In genomic region chr11:2559527-2560311, GRCh38 we compare ENCODE assay signal across 17 cellular contexts.
DNase-seq lines count a peak whose midpoint lies in the region; ATAC-seq and TF ChIP-seq lines count a peak whose summit lies in the region.
"Had no signal": no experiment of that assay in that cellular context is flagged by ENCODE, and none has a peak within 500 bp of the region (broad histone marks: within the 10 kb centered on the region; RNA-seq: fewer than 3 reads in every experiment).

No MANE protein-coding gene starts in this region.

- no peak overlapping the region for H3K4me3 Mint-ChIP-seq in activated naive CD8-positive, alpha-beta T cell treated with anti-CD3 and anti-CD28 coated beads, Interleukin-2, amount 10 ng/mL, durations not matched to agents 7 days and 5 days
- H3K4me3 Mint-ChIP-seq in activated naive CD8-positive, alpha-beta T cell treated with anti-CD3 and anti-CD28 coated beads, Interleukin-2, amount 50 U/mL, for 24 hours = no peak overlapping the region
- H3K4me3 Mint-ChIP-seq in dendritic cell treated with granulocyte-macrophage colony-stimulating factor and Interleukin-4, amounts not matched to agents 40 ng/mL and 50 ng/mL, for 4 days = no peak overlapping the region
- H3K4me3 Mint-ChIP-seq in activated CD4-positive, alpha-beta T cell treated with anti-CD3 and anti-CD28 coated beads, Interleukin-2, amount 10 ng/mL, durations not matched to agents 7 days and 5 days = no peak overlapping the region
- H3K4me3 Mint-ChIP-seq: activated CD4-positive, alpha-beta T cell treated with anti-CD3 and anti-CD28 coated beads, Interleukin-2, amount 10 ng/mL, durations not matched to agents 24 days and 14 days; CD4-positive, CD25-positive, alpha-beta regulatory T cell; neural progenitor cell had no signal

- POLR2A ChIA-PET in activated naive CD8-positive, alpha-beta T cell treated with anti-CD3 and anti-CD28 coated beads, Interleukin-2, amount 10 ng/mL, durations not matched to agents 7 days and 5 days (lab: Charles Lee) = no interaction called here
- POLR2A ChIA-PET in activated CD4-positive, alpha-beta T cell treated with anti-CD3 and anti-CD28 coated beads, Interleukin-2, amount 10 ng/mL, durations not matched to agents 7 days and 5 days (lab: Charles Lee) = no interaction called here

- H3K27ac Mint-ChIP-seq in activated naive CD8-positive, alpha-beta T cell treated with anti-CD3 and anti-CD28 coated beads, Interleukin-2, amount 10 ng/mL, durations not matched to agents 7 days and 5 days = no peak overlapping the region
- H3K27ac Mint-ChIP-seq in activated naive CD8-positive, alpha-beta T cell treated with anti-CD3 and anti-CD28 coated beads, Interleukin-2, amount 50 U/mL, for 24 hours = no peak overlapping the region
- peak overlapping the region; percentile 64 for H3K27ac Mint-ChIP-seq in dendritic cell treated with granulocyte-macrophage colony-stimulating factor and Interleukin-4, amounts not matched to agents 40 ng/mL and 50 ng/mL, for 4 days
- no peak overlapping the region for H3K27ac Mint-ChIP-seq in activated CD4-positive, alpha-beta T cell treated with anti-CD3 and anti-CD28 coated beads, Interleukin-2, amount 10 ng/mL, durations not matched to agents 7 days and 5 days
- H3K27ac Mint-ChIP-seq: activated CD4-positive, alpha-beta T cell treated with anti-CD3 and anti-CD28 coated beads, Interleukin-2, amount 10 ng/mL, durations not matched to agents 24 days and 14 days; CD4-positive, CD25-positive, alpha-beta regulatory T cell; neural progenitor cell had no signal

- no peaks in the 10 kb centered on the region for H3K27me3 Mint-ChIP-seq in activated naive CD8-positive, alpha-beta T cell treated with anti-CD3 and anti-CD28 coated beads, Interleukin-2, amount 10 ng/mL, durations not matched to agents 7 days and 5 days
- no peaks in the 10 kb centered on the region for H3K27me3 Mint-ChIP-seq in activated naive CD8-positive, alpha-beta T cell treated with anti-CD3 and anti-CD28 coated beads, Interleukin-2, amount 50 U/mL, for 24 hours
- H3K27me3 Mint-ChIP-seq in dendritic cell treated with granulocyte-macrophage colony-stimulating factor and Interleukin-4, amounts not matched to agents 40 ng/mL and 50 ng/mL, for 4 days = no peaks in the 10 kb centered on the region
- no peaks in the 10 kb centered on the region for H3K27me3 Mint-ChIP-seq in activated CD4-positive, alpha-beta T cell treated with anti-CD3 and anti-CD28 coated beads, Interleukin-2, amount 10 ng/mL, durations not matched to agents 7 days and 5 days
- H3K27me3 Mint-ChIP-seq: activated CD4-positive, alpha-beta T cell treated with anti-CD3 and anti-CD28 coated beads, Interleukin-2, amount 10 ng/mL, durations not matched to agents 24 days and 14 days; CD4-positive, CD25-positive, alpha-beta regulatory T cell had no signal

- in situ Hi-C loops in transverse colon (cut with MboI; ENCODE audit: low pct_ligation_motif_present in 1 of 4, low pct_unique_long_range_greater_than_20kb in 1 of 4, low sequenced_read_pairs in 3 of 4) = no loop called here
- in situ Hi-C loops in ACHN (cut with HindIII; ENCODE audit: low pct_ligation_motif_present, low pct_unique_long_range_greater_than_20kb, low sequenced_read_pairs) = no loop called here

- TF ChIP-seq POLR2A in transverse colon (IDR thresholded peaks at IDR 0.05) = no peak

- no peak for TF ChIP-seq EP300 in transverse colon (IDR thresholded peaks at IDR 0.05; ENCODE audit: low read depth)

- TF ChIP-seq CTCF in transverse colon (IDR thresholded peaks at IDR 0.05) = no peak

- DNase-seq in activated naive CD8-positive, alpha-beta T cell treated with anti-CD3 and anti-CD28 coated beads, Interleukin-2, amount 10 ng/mL, durations not matched to agents 7 days and 5 days = peak; percentile 28
- no peak for DNase-seq in activated naive CD8-positive, alpha-beta T cell treated with anti-CD3 and anti-CD28 coated beads, Interleukin-2, amount 50 U/mL, for 24 hours
- DNase-seq in mesenteric fat pad (ENCODE audit: low spot score) (peak; percentile 37), transverse colon (peak; percentile 5), ACHN (no peak), LoVo (ENCODE audit: low spot score) (no peak)
- no peak for DNase-seq in activated CD4-positive, alpha-beta T cell treated with anti-CD3 and anti-CD28 coated beads, Interleukin-2, amount 10 ng/mL, durations not matched to agents 7 days and 5 days
- DNase-seq: activated CD4-positive, alpha-beta T cell treated with anti-CD3 and anti-CD28 coated beads, Interleukin-2, amount 10 ng/mL, durations not matched to agents 24 days and 14 days; activated gamma-delta T cell; CD4-positive, CD25-positive, alpha-beta regulatory T cell; NCI-H1105; NCI-H510A treated with DMSO at 0.1 percent for 48 hours had no signal

- no peak for ATAC-seq in activated naive CD8-positive, alpha-beta T cell treated with anti-CD3 and anti-CD28 coated beads, Interleukin-2, amount 10 ng/mL, durations not matched to agents 7 days and 5 days (ENCODE audit: low read depth)
- no peak for ATAC-seq in activated naive CD8-positive, alpha-beta T cell treated with anti-CD3 and anti-CD28 coated beads, Interleukin-2, amount 50 U/mL, for 24 hours
- ATAC-seq: HCT116 had no signal

- no peaks in the 10 kb centered on the region for H3K4me1 ChIP-seq in transverse colon
- H3K4me1 ChIP-seq: ascending aorta, suprapubic skin had no signal

- H3K27ac ChIP-seq in transverse colon = no peak overlapping the region
- H3K27ac ChIP-seq: ascending aorta, neural progenitor cell, suprapubic skin had no signal

- H3K27me3 ChIP-seq in transverse colon = no peaks in the 10 kb centered on the region
- H3K27me3 ChIP-seq: ascending aorta, suprapubic skin had no signal

- WGBS in transverse colon (ENCODE audit: low coverage in 1 of 2), 2 donors = 83% methylated on average over 16 of the region's 28 CpGs; no CpG with 5 or more reads in 1 of the 2 donors

- H3K9me3 Mint-ChIP-seq in activated naive CD8-positive, alpha-beta T cell treated with anti-CD3 and anti-CD28 coated beads, Interleukin-2, amount 10 ng/mL, durations not matched to agents 7 days and 5 days = no peaks in the 10 kb centered on the region
- H3K9me3 Mint-ChIP-seq in activated naive CD8-positive, alpha-beta T cell treated with anti-CD3 and anti-CD28 coated beads, Interleukin-2, amount 50 U/mL, for 24 hours = no peaks in the 10 kb centered on the region
- peaks cover 6% of the 10 kb centered on the region for H3K9me3 Mint-ChIP-seq in dendritic cell treated with granulocyte-macrophage colony-stimulating factor and Interleukin-4, amounts not matched to agents 40 ng/mL and 50 ng/mL, for 4 days
- no peaks in the 10 kb centered on the region for H3K9me3 Mint-ChIP-seq in activated CD4-positive, alpha-beta T cell treated with anti-CD3 and anti-CD28 coated beads, Interleukin-2, amount 10 ng/mL, durations not matched to agents 7 days and 5 days
- H3K9me3 Mint-ChIP-seq: activated CD4-positive, alpha-beta T cell treated with anti-CD3 and anti-CD28 coated beads, Interleukin-2, amount 10 ng/mL, durations not matched to agents 24 days and 14 days had no signal

- H3K36me3 Mint-ChIP-seq in activated naive CD8-positive, alpha-beta T cell treated with anti-CD3 and anti-CD28 coated beads, Interleukin-2, amount 10 ng/mL, durations not matched to agents 7 days and 5 days = no peaks in the 10 kb centered on the region
- H3K36me3 Mint-ChIP-seq in activated naive CD8-positive, alpha-beta T cell treated with anti-CD3 and anti-CD28 coated beads, Interleukin-2, amount 50 U/mL, for 24 hours (ENCODE audit: low read depth) = no peaks in the 10 kb centered on the region
- H3K36me3 Mint-ChIP-seq in dendritic cell treated with granulocyte-macrophage colony-stimulating factor and Interleukin-4, amounts not matched to agents 40 ng/mL and 50 ng/mL, for 4 days (ENCODE audit: low read depth) = peaks cover 13% of the 10 kb centered on the region
- no peaks in the 10 kb centered on the region for H3K36me3 Mint-ChIP-seq in activated CD4-positive, alpha-beta T cell treated with anti-CD3 and anti-CD28 coated beads, Interleukin-2, amount 10 ng/mL, durations not matched to agents 7 days and 5 days (ENCODE audit: low read depth)
- H3K36me3 Mint-ChIP-seq: neural progenitor cell had no signal

- no peaks in the 10 kb centered on the region for H3K4me1 Mint-ChIP-seq in activated naive CD8-positive, alpha-beta T cell treated with anti-CD3 and anti-CD28 coated beads, Interleukin-2, amount 10 ng/mL, durations not matched to agents 7 days and 5 days
- H3K4me1 Mint-ChIP-seq in activated naive CD8-positive, alpha-beta T cell treated with anti-CD3 and anti-CD28 coated beads, Interleukin-2, amount 50 U/mL, for 24 hours = peaks cover 2% of the 10 kb centered on the region
- peaks cover 59% of the 10 kb centered on the region for H3K4me1 Mint-ChIP-seq in dendritic cell treated with granulocyte-macrophage colony-stimulating factor and Interleukin-4, amounts not matched to agents 40 ng/mL and 50 ng/mL, for 4 days (ENCODE audit: low read depth)
- H3K4me1 Mint-ChIP-seq in activated CD4-positive, alpha-beta T cell treated with anti-CD3 and anti-CD28 coated beads, Interleukin-2, amount 10 ng/mL, durations not matched to agents 7 days and 5 days = no peaks in the 10 kb centered on the region
- H3K4me1 Mint-ChIP-seq: activated CD4-positive, alpha-beta T cell treated with anti-CD3 and anti-CD28 coated beads, Interleukin-2, amount 10 ng/mL, durations not matched to agents 24 days and 14 days had no signal

- no peak overlapping the region for H3K4me3 ChIP-seq in transverse colon
- H3K4me3 ChIP-seq: ascending aorta, neural progenitor cell, suprapubic skin had no signal

- CTCF ChIA-PET in activated CD4-positive, alpha-beta T cell treated with anti-CD3 and anti-CD28 coated beads, Interleukin-2, amount 10 ng/mL, durations not matched to agents 7 days and 5 days (lab: Charles Lee) = no interaction called here

- no peaks in the 10 kb centered on the region for H3K9me3 ChIP-seq in transverse colon
- H3K9me3 ChIP-seq: ascending aorta, suprapubic skin had no signal

- H3K36me3 ChIP-seq in transverse colon = no peaks in the 10 kb centered on the region
- H3K36me3 ChIP-seq: ascending aorta, neural progenitor cell, suprapubic skin had no signal

- intact Hi-C loops in dendritic cell treated with granulocyte-macrophage colony-stimulating factor and Interleukin-4, amounts not matched to agents 40 ng/mL and 50 ng/mL, for 4 days (cut with micrococcal nuclease) = no loop called here
- intact Hi-C loops in transverse colon (cut with DNase I; ENCODE audit: low total_unique reads) = no loop called here

Comparison
In these comparisons a context has a peak if more than half of its experiments do, and no peak if none do; other contexts are left out.
1. DNase-seq: peak in activated naive CD8-positive, alpha-beta T cell treated with anti-CD3 and anti-CD28 coated beads, Interleukin-2, amount 10 ng/mL, durations not matched to agents 7 days and 5 days (single experiment), mesenteric fat pad (single experiment) and transverse colon (single experiment); none in activated naive CD8-positive, alpha-beta T cell treated with anti-CD3 and anti-CD28 coated beads, Interleukin-2, amount 50 U/mL, for 24 hours (single experiment), ACHN (single experiment), activated CD4-positive, alpha-beta T cell treated with anti-CD3 and anti-CD28 coated beads, Interleukin-2, amount 10 ng/mL, durations not matched to agents 7 days and 5 days (single experiment) and LoVo (single experiment).